In the genomic region with DNA sequence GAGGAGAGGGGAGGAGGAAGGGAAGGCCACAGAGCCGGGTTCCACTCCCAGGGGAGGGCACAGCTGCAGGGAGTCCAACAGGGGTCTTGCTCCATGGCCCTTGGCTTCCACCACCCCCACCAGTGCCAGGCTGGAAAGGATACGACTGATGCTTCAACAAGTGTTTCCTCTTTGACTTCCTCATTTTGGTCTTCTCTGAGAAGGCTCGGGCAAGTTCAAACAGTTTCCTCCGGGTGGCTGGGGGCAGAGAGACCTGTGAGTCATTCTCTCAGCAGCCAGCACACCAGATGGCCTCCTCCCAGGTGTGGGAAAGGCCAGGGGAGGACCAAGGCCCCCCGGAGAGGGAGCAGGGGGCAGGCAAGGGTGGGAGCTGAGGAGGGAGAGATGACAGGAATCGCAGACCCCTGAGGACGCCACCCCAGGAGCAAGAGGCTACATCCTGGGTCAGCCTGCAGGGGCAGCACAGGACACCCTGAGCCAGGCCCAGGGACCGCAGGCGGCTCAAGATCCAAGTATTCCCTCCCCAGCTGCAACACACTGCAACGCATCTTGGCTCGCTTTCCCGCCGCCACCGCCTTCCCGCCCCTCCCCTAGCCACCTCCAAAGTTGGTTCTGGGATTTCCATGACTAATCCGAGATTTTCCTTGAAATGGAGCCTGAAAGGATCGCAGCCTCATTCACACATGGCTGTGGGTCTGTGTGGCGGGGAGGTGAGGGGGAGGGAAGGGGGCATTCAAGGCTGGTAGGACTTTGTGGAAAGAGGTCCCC, we compare ENCODE assay signal across 8 cellular contexts. TPM values are rescaled to one million over a fixed set of nuclear protein-coding genes. Genes with fewer than 3 reads are reported as not detected.
A peak's percentile ranks its signal among the peaks of the same experiment; 100 is the strongest.
DNase-seq lines count a peak whose midpoint lies in the region; ATAC-seq and TF ChIP-seq lines count a peak whose summit lies in the region.

No MANE protein-coding gene starts in this region.

- H3K79me2 ChIP-seq in Karpas-422 (ENCODE audit: low read length): no peaks in the 10 kb centered on the region

- H3K27me3 ChIP-seq in Karpas-422 (ENCODE audit: low read length): no peaks in the 10 kb centered on the region

- DNase-seq in NCI-H1694 treated with DMSO at 0.1 percent for 48 hours (lab: John Stamatoyannopoulos, UW): peak; percentile 48
- no peak for DNase-seq in NCI-H1694 (lab: John Stamatoyannopoulos, UW)
- peak; percentile 76 for DNase-seq in Karpas-422
- DNase-seq in activated B cell treated with CpG ODN at 0.5 μM for 24 hours: peak; percentile 53
- peak; percentile 80 for DNase-seq in germinal center (ENCODE audit: low spot score)
- DNase-seq in posterior vena cava (ENCODE audit: low spot score): peak; percentile 94
- no peak for DNase-seq in NCI-H1436 (lab: John Stamatoyannopoulos, UW)

- no peaks in the 10 kb centered on the region for H3K36me3 ChIP-seq in Karpas-422 (ENCODE audit: insufficient read depth, low read length)

- H3K4me3 ChIP-seq in Karpas-422 (ENCODE audit: low read length): no peak overlapping the region

- peak overlapping the region; percentile 65 for H3K27ac Mint-ChIP-seq in activated B cell treated with CpG ODN at 0.5 μM for 24 hours

- H3K4me1 ChIP-seq in Karpas-422 (ENCODE audit: low read length): peaks cover 14% of the 10 kb centered on the region

- no peaks in the 10 kb centered on the region for H3K9me3 Mint-ChIP-seq in activated B cell treated with CpG ODN at 0.5 μM for 24 hours

- TF ChIP-seq CTCF in activated B cell treated with CpG ODN at 0.5 μM for 24 hours (IDR thresholded peaks at IDR 0.05): no peak

- H3K9me3 ChIP-seq in Karpas-422 (ENCODE audit: low read length): no peaks in the 10 kb centered on the region

- peaks cover 19% of the 10 kb centered on the region for H3K27me3 Mint-ChIP-seq in activated B cell treated with CpG ODN at 0.5 μM for 24 hours

- H3K27ac ChIP-seq in Karpas-422 (ENCODE audit: low read length): no peak overlapping the region

- intact Hi-C loops in activated B cell treated with CpG ODN at 0.5 μM for 24 hours (cut with micrococcal nuclease): loop anchor here (1.0 to 5.0 kb wide), 2 partner anchors 18 to 34 kb away; partner anchors contain the start of gene MRPS23
- intact Hi-C loops in posterior vena cava (cut with DNase I): no loop called here

- H3K4me1 Mint-ChIP-seq in activated B cell treated with CpG ODN at 0.5 μM for 24 hours: peaks cover 29% of the 10 kb centered on the region

- H3K4me3 Mint-ChIP-seq in activated B cell treated with CpG ODN at 0.5 μM for 24 hours: peak overlapping the region; percentile 24

- CTCF ChIA-PET in activated B cell treated with CpG ODN at 0.5 μM for 24 hours (lab: Charles Lee): interaction anchor here (1.1 to 2.7 kb wide), 8 partner anchors 9 to 131 kb away, joined by 4 to 11 read pairs (median 5); no protein-coding TSS in a partner anchor

- H3K4me2 ChIP-seq in Karpas-422 (ENCODE audit: low read depth, low read length, poor library complexity, severe bottlenecking): no peak overlapping the region

- POLR2A ChIA-PET in activated B cell treated with CpG ODN at 0.5 μM for 24 hours (lab: Charles Lee): interaction anchor here (0.9 to 1.4 kb wide), 5 partner anchors 18 to 139 kb away, joined by 3 to 4 read pairs (median 4); partner anchors contain the start of genes MRPS23 and SRSF1

- H3K9me2 ChIP-seq in Karpas-422 (replicated peaks; ENCODE audit: insufficient read depth, low read length): no peaks in the 10 kb centered on the region

- peak; percentile 93 for ATAC-seq in GM21619 (IDR thresholded peaks at IDR 0.05; ENCODE audit: unreplicated experiment)
- peak; percentile 94 for ATAC-seq in activated B cell treated with CpG ODN at 0.5 μM for 24 hours (ENCODE audit: low read depth)

- no peak overlapping the region for H3K9ac ChIP-seq in Karpas-422 (ENCODE audit: low read length)

- H3K36me3 Mint-ChIP-seq in activated B cell treated with CpG ODN at 0.5 μM for 24 hours (ENCODE audit: low read depth): no peaks in the 10 kb centered on the region

- no peaks in the 10 kb centered on the region for H4K20me1 ChIP-seq in Karpas-422 (ENCODE audit: insufficient read depth, low read depth, low read length)

- no peak overlapping the region for H2AFZ ChIP-seq in Karpas-422 (ENCODE audit: low read length)

RNA-seq across cellular contexts. Expression of gene MRPS23, which starts 18.3 kb away (rescaled TPM):
- 35.1 and 61.3 TPM in 2 replicates for total RNA-seq in Karpas-422 (2014; rRNA removed; shearing (Covaris generic); ENCODE audit: low replicate concordance)
- total RNA-seq in activated B cell treated with CpG ODN at 0.5 μM for 24 hours (37.9 and 47.4 TPM in 2 replicates), posterior vena cava (10 to 100 TPM; 25.2 to 26.5 TPM)

Comparison
In these comparisons a context has a peak if more than half of its experiments do, and no peak if none do; other contexts are left out.
1. DNase-seq: peak in NCI-H1694 treated with DMSO at 0.1 percent for 48 hours (single experiment), Karpas-422 (single experiment), activated B cell treated with CpG ODN at 0.5 μM for 24 hours (single experiment), germinal center (single experiment) and posterior vena cava (single experiment); none in NCI-H1694 (single experiment) and NCI-H1436 (single experiment).